Comparison of ENCODE assay signal across 8 cellular contexts in the genomic region with DNA sequence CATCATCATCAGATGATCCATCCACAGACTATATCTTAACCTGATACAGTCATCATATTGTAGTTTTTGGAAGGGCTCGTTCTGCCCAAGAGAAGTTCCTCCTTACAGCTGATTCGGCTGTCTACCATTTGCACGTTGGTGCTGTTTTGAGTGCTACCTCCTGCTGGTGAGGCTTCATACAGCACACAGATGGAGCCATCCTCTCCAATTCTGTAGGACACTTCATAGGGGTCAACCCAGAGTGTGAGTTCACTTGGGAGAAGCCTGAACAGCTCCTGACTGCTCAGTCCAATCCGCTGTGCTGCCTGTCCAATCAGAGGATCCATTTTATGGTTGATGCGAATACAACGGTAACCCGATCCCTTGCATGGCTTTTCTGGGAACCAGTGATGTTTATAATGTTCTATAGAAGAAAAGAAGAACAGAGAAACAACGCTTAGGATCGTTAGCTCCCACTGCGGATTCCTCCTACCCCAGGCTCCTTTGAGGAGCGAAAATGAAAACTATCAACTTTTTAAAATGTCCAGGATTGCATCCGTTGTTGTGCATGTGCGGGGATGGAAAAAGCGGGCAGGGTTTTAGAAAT. TPM values are rescaled to one million over a fixed set of nuclear protein-coding genes. Genes with fewer than 3 reads are reported as not detected.
DNase-seq lines count a peak whose midpoint lies in the region; ATAC-seq and FAIRE-seq lines count a peak whose summit lies in the region.

No MANE protein-coding gene starts in this region.

- peak overlapping the region; percentile 93 for H3K4me2 ChIP-seq in mesendoderm (ENCODE audit: low read length)

- H3K56ac ChIP-seq in mesendoderm (ENCODE audit: low read length) = peak overlapping the region; percentile 85

- peaks cover 2% of the 10 kb centered on the region for H3K79me1 ChIP-seq in mesendoderm (ENCODE audit: low read length)

- no peak overlapping the region for H2BK120ac ChIP-seq in mesendoderm (ENCODE audit: low read depth, low read length)

- H3K27ac ChIP-seq in mesendoderm (ENCODE audit: low read depth, low read length) = no peak overlapping the region

- H3K4me3 ChIP-seq in endocrine pancreas (ENCODE audit: control insufficient read depth, insufficient read depth, low read length) (peak overlapping the region; percentile 100), mesendoderm (ENCODE audit: low read length) (peak overlapping the region; percentile 51)

- H3K9me3 ChIP-seq in endocrine pancreas (ENCODE audit: control insufficient read depth, low read length) = no peaks in the 10 kb centered on the region

- no peak overlapping the region for H4K8ac ChIP-seq in mesendoderm (ENCODE audit: low read depth, low read length)

- no peak overlapping the region for H2AK5ac ChIP-seq in mesendoderm (ENCODE audit: low read length)

- peak overlapping the region; percentile 71 for H3K23ac ChIP-seq in mesendoderm (ENCODE audit: low read length)

- H3K27me3 ChIP-seq in endocrine pancreas (ENCODE audit: control insufficient read depth, insufficient read depth, low read length) (no peaks in the 10 kb centered on the region), mesendoderm (ENCODE audit: insufficient read depth, low read length, poor library complexity) (no peaks in the 10 kb centered on the region)

- DNase-seq in HT1080 (ENCODE audit: low read depth) (peak; percentile 90), NOMO-1 treated with DMSO at 0.1 percent for 48 hours (lab: John Stamatoyannopoulos, UW; ENCODE audit: unreplicated experiment) (peak; percentile 86), mesendoderm (peak; percentile 95)
- DNase-seq in activated CD8-positive, alpha-beta memory T cell treated with anti-CD3 and anti-CD28 coated beads for 48 hours (ENCODE audit: low read depth in 2 of 3, low spot score in 2 of 3) = peak; percentile 20 to 30 (median 27)
- peak; percentile 13 for DNase-seq in stimulated activated CD8-positive, alpha-beta memory T cell treated with anti-CD3 and anti-CD28 coated beads, Interleukin-15, amount 100 ng/mL, for 24 hours (ENCODE audit: low read depth)

- no peak overlapping the region for H2BK5ac ChIP-seq in mesendoderm (ENCODE audit: low read length)

- H3K36me3 ChIP-seq in endocrine pancreas (ENCODE audit: control insufficient read depth, insufficient read depth, low read length) (peaks cover 7% of the 10 kb centered on the region), mesendoderm (ENCODE audit: control insufficient read depth, insufficient read depth, low read length) (no peaks in the 10 kb centered on the region)

- FAIRE-seq in A204.1 (lab: Jason Lieb, UNC) = peak; percentile 9

- H2BK15ac ChIP-seq in mesendoderm (replicated peaks; ENCODE audit: low read depth) = no peak overlapping the region

- peaks cover 32% of the 10 kb centered on the region for H3K79me2 ChIP-seq in mesendoderm (ENCODE audit: control insufficient read depth, insufficient read depth, low read length)

- no peak overlapping the region for H3K4ac ChIP-seq in mesendoderm (ENCODE audit: low read depth, low read length)

- H4K5ac ChIP-seq in mesendoderm (ENCODE audit: low read length) = no peak overlapping the region

- no peak overlapping the region for H3K18ac ChIP-seq in mesendoderm (ENCODE audit: low read length)

- H3K9ac ChIP-seq in endocrine pancreas (ENCODE audit: control insufficient read depth, insufficient read depth, low read length) (peak overlapping the region; percentile 89), mesendoderm (ENCODE audit: low read length) (peak overlapping the region; percentile 77)

- H3K4me1 ChIP-seq in endocrine pancreas (ENCODE audit: control insufficient read depth, insufficient read depth, low read length) (no peaks in the 10 kb centered on the region), mesendoderm (ENCODE audit: control insufficient read depth, low read depth, low read length) (no peaks in the 10 kb centered on the region)

- peak; percentile 25 for ATAC-seq in GM18519 (IDR thresholded peaks at IDR 0.05; ENCODE audit: low FRiP score, unreplicated experiment)

- WGBS in mesendoderm (ENCODE audit: extremely low coverage, insufficient coverage, low lambda C conversion rate) = no CpG with 5 or more reads among the region's 14 CpGs

RNA-seq across cellular contexts. Expression of gene BTG1, which starts 1.5 kb away (rescaled TPM):
- 7.0 and 17.8 TPM in 2 replicates for total RNA-seq in HT1080 (2014; rRNA removed; shearing (Covaris generic))
- 28.9 and 30.3 TPM in 2 replicates for polyA plus RNA-seq in HT1080 (2015; cell fraction: cytosol; rRNA removed)
- polyA plus RNA-seq in HT1080 (2015; cell fraction: nucleus; rRNA removed) = 10.9 and 12.4 TPM in 2 replicates
- 9.7 TPM for polyA plus RNA-seq in mesendoderm (2013, experiment 1 of 2)
- polyA plus RNA-seq in mesendoderm (2013, experiment 2 of 2) = 10.6 TPM

Comparison
In these comparisons a context has a peak if more than half of its experiments do, and no peak if none do; other contexts are left out.
1. DNase-seq: peak in every context shown above with its lines; median percentile 95 in mesendoderm; 90 in HT1080; 86 in NOMO-1 treated with DMSO at 0.1 percent for 48 hours; 27 in activated CD8-positive, alpha-beta memory T cell treated with anti-CD3 and anti-CD28 coated beads for 48 hours; 13 in stimulated activated CD8-positive, alpha-beta memory T cell treated with anti-CD3 and anti-CD28 coated beads, Interleukin-15, amount 100 ng/mL, for 24 hours.